9 cellular contexts compared by ENCODE assay signal in the genomic region with DNA sequence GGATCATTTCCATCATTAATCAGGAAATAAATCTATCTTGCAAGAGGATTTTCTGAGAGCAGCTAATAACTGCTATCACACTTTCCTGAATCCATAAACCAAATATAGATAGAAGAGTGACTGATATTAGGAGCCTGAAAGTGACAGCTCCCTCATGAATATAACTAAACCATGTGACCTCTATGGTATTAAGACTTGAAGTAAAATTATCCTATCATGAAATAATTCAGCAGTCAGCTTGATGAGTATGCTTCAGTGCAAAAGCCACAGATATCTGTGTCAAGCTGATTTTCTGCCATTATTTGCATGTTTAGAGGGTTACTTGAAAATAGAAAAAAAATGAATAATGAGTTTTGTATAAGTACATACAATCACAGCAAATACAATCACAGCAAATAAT.
"Had no signal": no experiment of that assay in that cellular context is flagged by ENCODE, and none has a peak within 500 bp of the region (broad histone marks: within the 10 kb centered on the region; RNA-seq: fewer than 3 reads in every experiment).

No MANE protein-coding gene starts in this region.

- H3K27ac ChIP-seq: GM23248 had no signal

- DNase-seq: GM23248, GOT3, H7, H9, HCEC 1CT, HFFc6 had no signal

- H3K9me3 ChIP-seq: HAP-1 had no signal

- H3K4me2 ChIP-seq: GM23338 had no signal

- H3K4me3 ChIP-seq: GM23248, GM23338, HAP-1 had no signal

- H3K9ac ChIP-seq: GM23248 had no signal

- ATAC-seq: GM23338, HCT116 had no signal

- H2AFZ ChIP-seq: GM23248, GM23338 had no signal

- H3K4me1 ChIP-seq: HAP-1 had no signal

- H3K36me3 ChIP-seq: HAP-1 had no signal
